In the genomic region with DNA sequence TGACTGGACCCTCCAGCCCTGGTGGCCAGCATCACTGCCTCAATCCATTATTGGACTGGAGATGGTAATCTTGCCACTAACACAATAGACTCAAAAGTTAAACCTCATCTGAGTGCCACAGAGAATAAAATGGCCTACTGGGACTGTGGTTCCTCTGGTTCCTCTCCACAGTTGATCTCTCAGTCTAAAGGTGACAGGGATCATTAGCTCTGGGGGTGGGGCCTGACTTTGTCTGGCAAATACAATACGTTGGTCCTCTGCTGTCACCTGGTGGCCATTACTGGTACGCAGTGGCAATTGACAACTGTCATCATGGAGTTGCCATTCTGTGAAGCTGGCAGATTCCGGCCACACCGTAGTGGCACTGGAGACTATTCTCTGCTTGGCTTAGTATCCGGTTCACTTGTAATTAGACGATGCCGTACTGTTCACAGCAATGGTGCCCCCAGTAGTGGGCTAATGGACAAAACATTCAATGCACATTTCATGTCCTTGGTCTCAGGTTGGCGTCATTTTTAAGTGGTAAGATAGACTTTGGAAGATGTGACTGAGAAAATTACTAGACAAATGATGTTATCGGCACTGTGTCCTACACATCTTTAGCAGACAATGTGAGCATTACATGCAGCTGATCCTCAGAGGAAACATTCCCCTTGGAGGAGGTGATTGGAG, we compare ENCODE assay signal across 8 cellular contexts.
A peak's percentile ranks its signal among the peaks of the same experiment; 100 is the strongest.
DNase-seq lines count a peak whose midpoint lies in the region; ATAC-seq lines count a peak whose summit lies in the region.

No MANE protein-coding gene starts in this region.

- peak; percentile 92 for ATAC-seq in GM19025 (IDR thresholded peaks at IDR 0.05; ENCODE audit: low read depth, unreplicated experiment)
- peak; percentile 85 for ATAC-seq in HG03139 (IDR thresholded peaks at IDR 0.05; ENCODE audit: unreplicated experiment)
- peak; percentile 58 to 68 for ATAC-seq in activated CD4-positive, CD25-positive, alpha-beta regulatory T cell treated with anti-CD3 and anti-CD28 coated beads, Interleukin-2, amount 50 U/mL, for 24 hours

- DNase-seq in AML-193 (lab: John Stamatoyannopoulos, UW) (peak; percentile 62 to 73), NCI-H2227 (lab: John Stamatoyannopoulos, UW; ENCODE audit: unreplicated experiment) (peak; percentile 30), cerebellar cortex (ENCODE audit: low spot score) (peak; percentile 29), left kidney (ENCODE audit: low read depth, low spot score) (peak; percentile 80)
- peak; percentile 13 to 71 (median 42) for DNase-seq in stimulated activated CD4-positive, alpha-beta T cell treated with anti-CD3 and anti-CD28 coated beads, TNF-alpha, amount 100 ng/mL, for 1 hour (ENCODE audit: low read depth in 3 of 3, low spot score in 1 of 3)

Comparison
In these comparisons a context has a peak if more than half of its experiments do, and no peak if none do; other contexts are left out.
1. Peak in every context shown above with its lines: DNase-seq and ATAC-seq.
2. DNase-seq: peak in every context shown above with its lines; median percentile 80 in left kidney; 68 in AML-193; 42 in stimulated activated CD4-positive, alpha-beta T cell treated with anti-CD3 and anti-CD28 coated beads, TNF-alpha, amount 100 ng/mL, for 1 hour; 30 in NCI-H2227; 29 in cerebellar cortex.